In genomic region chr18:51234117-51235010, GRCh38 we compare ENCODE assay signal across 1 cellular context.
TF ChIP-seq lines count a peak whose summit lies in the region.

No MANE protein-coding gene starts in this region.

TF ChIP-seq in HEK293, 187 proteins besides CTCF, POLR2A, EP300 and RAD21 (continued from another document):
- no peak for TF ChIP-seq ZNF560 (tag by site-specific recombination; IDR thresholded peaks at IDR 0.05; ENCODE audit: borderline replicate concordance)
- no peak for TF ChIP-seq KLF1 (tag by site-specific recombination; IDR thresholded peaks at IDR 0.05)
- no peak for TF ChIP-seq ZNF600 (tag by site-specific recombination; IDR thresholded peaks at IDR 0.05)
- no peak for TF ChIP-seq ZNF621 (tag by site-specific recombination; IDR thresholded peaks at IDR 0.05)
- no peak for TF ChIP-seq BCL6B (tag by site-specific recombination; IDR thresholded peaks at IDR 0.05)
